Comparison of ENCODE assay signal across 14 cellular contexts in the genomic region with DNA sequence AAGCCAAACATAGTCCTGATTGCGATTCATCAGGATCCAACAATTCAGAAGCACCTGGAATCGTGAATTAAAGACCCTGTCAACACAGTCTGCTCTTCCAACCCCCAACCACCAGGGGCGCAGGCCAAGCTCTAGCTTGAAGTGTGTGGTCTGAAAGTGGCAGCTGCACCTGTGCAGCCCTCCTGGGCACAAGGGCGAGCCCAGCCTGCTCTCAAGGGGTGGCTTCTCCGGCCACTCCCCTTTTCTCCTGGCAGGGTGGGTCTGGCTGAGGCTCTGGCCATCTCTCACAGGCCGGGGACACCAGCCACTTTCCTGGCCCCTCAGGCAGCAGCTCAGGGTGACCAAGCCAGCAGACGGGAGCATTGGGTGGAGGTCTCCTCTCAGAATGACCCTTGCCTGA.
DNase-seq lines count a peak whose midpoint lies in the region; ATAC-seq and TF ChIP-seq lines count a peak whose summit lies in the region.
"Had no signal": no experiment of that assay in that cellular context is flagged by ENCODE, and none has a peak within 500 bp of the region (broad histone marks: within the 10 kb centered on the region; RNA-seq: fewer than 3 reads in every experiment).

No MANE protein-coding gene starts in this region.

- intact Hi-C loops in tibial artery (cut with DNase I; ENCODE audit: low total_unique reads): no loop called here

- peaks cover 24 to 73% (median 29%) of the 10 kb centered on the region in 3 donors for H3K36me3 ChIP-seq in tibial artery

- H3K27me3 Mint-ChIP-seq in T-helper 17 cell: no peaks in the 10 kb centered on the region
- no peaks in the 10 kb centered on the region for H3K27me3 Mint-ChIP-seq in activated T-cell treated with anti-CD3 and anti-CD28 coated beads, Interleukin-2, amount 50 U/mL, for 72 hours (ENCODE audit: low read depth)
- H3K27me3 Mint-ChIP-seq: activated naive CD8-positive, alpha-beta T cell treated with anti-CD3 and anti-CD28 coated beads, Interleukin-2, amount 10 ng/mL, durations not matched to agents 7 days and 5 days; stimulated activated naive CD8-positive, alpha-beta T cell treated with anti-CD3 and anti-CD28 coated beads, Interleukin-15, Interleukin-2, amounts not matched to agents 100 ng/mL and 50 ng/mL, for 24 hours had no signal

- ATAC-seq in T-helper 17 cell: peak; percentile 48
- ATAC-seq in activated T-cell treated with anti-CD3 and anti-CD28 coated beads, Interleukin-2, amount 50 U/mL, for 72 hours (replicated peaks in 1 of 2): no peak

- H3K27me3 ChIP-seq in tibial artery: no peaks in the 10 kb centered on the region

- H3K9me3 Mint-ChIP-seq in activated T-cell treated with anti-CD3 and anti-CD28 coated beads, Interleukin-2, amount 50 U/mL, for 72 hours: no peaks in the 10 kb centered on the region
- H3K9me3 Mint-ChIP-seq: activated naive CD8-positive, alpha-beta T cell treated with anti-CD3 and anti-CD28 coated beads, Interleukin-2, amount 10 ng/mL, durations not matched to agents 7 days and 5 days; stimulated activated naive CD8-positive, alpha-beta T cell treated with anti-CD3 and anti-CD28 coated beads, Interleukin-15, Interleukin-2, amounts not matched to agents 100 ng/mL and 50 ng/mL, for 24 hours; T-helper 2 cell treated with Interferon-gamma antibody and Interleukin-4, amounts not matched to agents 5 μg/mL and 100 μg/mL, for 36 hours had no signal

- no peak overlapping the region for H3K4me3 Mint-ChIP-seq in T-helper 17 cell
- H3K4me3 Mint-ChIP-seq in activated T-cell treated with anti-CD3 and anti-CD28 coated beads, Interleukin-2, amount 50 U/mL, for 72 hours: no peak overlapping the region
- H3K4me3 Mint-ChIP-seq: activated naive CD8-positive, alpha-beta T cell treated with anti-CD3 and anti-CD28 coated beads, Interleukin-2, amount 10 ng/mL, durations not matched to agents 7 days and 5 days; stimulated activated naive CD8-positive, alpha-beta T cell treated with anti-CD3 and anti-CD28 coated beads, Interleukin-15, Interleukin-2, amounts not matched to agents 100 ng/mL and 50 ng/mL, for 24 hours; T-helper 2 cell treated with Interferon-gamma antibody and Interleukin-4, amounts not matched to agents 5 μg/mL and 100 μg/mL, for 36 hours had no signal

- CTCF ChIA-PET in AG04449 (lab: Yijun Ruan, JAX): interaction anchor here (1.4 to 3.1 kb wide), 8 partner anchors 8 to 274 kb away, joined by 4 to 22 read pairs (median 7); no protein-coding TSS in a partner anchor

- H3K4me3 ChIP-seq in AG04449 (ENCODE audit: low read depth, low read length): no peak overlapping the region
- H3K4me3 ChIP-seq in tibial artery: no peak overlapping the region
- H3K4me3 ChIP-seq: prostate gland had no signal

- peaks cover 14% of the 10 kb centered on the region for H3K4me1 Mint-ChIP-seq in T-helper 17 cell
- H3K4me1 Mint-ChIP-seq in activated T-cell treated with anti-CD3 and anti-CD28 coated beads, Interleukin-2, amount 50 U/mL, for 72 hours (ENCODE audit: low read depth): peaks cover 41% of the 10 kb centered on the region
- H3K4me1 Mint-ChIP-seq: activated naive CD8-positive, alpha-beta T cell treated with anti-CD3 and anti-CD28 coated beads, Interleukin-2, amount 10 ng/mL, durations not matched to agents 7 days and 5 days had no signal

- POLR2A ChIA-PET in AG04449 (lab: Yijun Ruan, JAX): no interaction called here

- TF ChIP-seq CTCF in AG04449 (IDR thresholded peaks at IDR 0.05; ENCODE audit: insufficient read depth, low read length, missing control alignments): peak; percentile 42
- peak; percentile 78 for TF ChIP-seq CTCF in GM12872 (IDR thresholded peaks at IDR 0.05; ENCODE audit: insufficient read depth, low read depth, low read length)
- TF ChIP-seq CTCF in tibial artery (IDR thresholded peaks at IDR 0.05): no peak

- no peaks in the 10 kb centered on the region for H3K36me3 Mint-ChIP-seq in T-helper 17 cell (ENCODE audit: low read depth)
- peaks cover 8 to 18% of the 10 kb centered on the region in 2 donors for H3K36me3 Mint-ChIP-seq in activated T-cell treated with anti-CD3 and anti-CD28 coated beads, Interleukin-2, amount 50 U/mL, for 72 hours (ENCODE audit: insufficient read depth in 2 of 2)

- H3K9me3 ChIP-seq in T-helper 17 cell (ENCODE audit: control insufficient read depth, low read length, poor library complexity, severe bottlenecking) (no peaks in the 10 kb centered on the region), tibial artery (no peaks in the 10 kb centered on the region)
- H3K9me3 ChIP-seq: prostate gland had no signal

- H3K27ac Mint-ChIP-seq in T-helper 17 cell: no peak overlapping the region
- no peak overlapping the region for H3K27ac Mint-ChIP-seq in activated T-cell treated with anti-CD3 and anti-CD28 coated beads, Interleukin-2, amount 50 U/mL, for 72 hours
- H3K27ac Mint-ChIP-seq: activated naive CD8-positive, alpha-beta T cell treated with anti-CD3 and anti-CD28 coated beads, Interleukin-2, amount 10 ng/mL, durations not matched to agents 7 days and 5 days; stimulated activated naive CD8-positive, alpha-beta T cell treated with anti-CD3 and anti-CD28 coated beads, Interleukin-15, Interleukin-2, amounts not matched to agents 100 ng/mL and 50 ng/mL, for 24 hours; T-helper 2 cell treated with Interferon-gamma antibody and Interleukin-4, amounts not matched to agents 5 μg/mL and 100 μg/mL, for 36 hours had no signal

- peaks cover 0 to 36% (median 14%) of the 10 kb centered on the region in 4 donors for H3K4me1 ChIP-seq in tibial artery

- DNase-seq in AG04449 (ENCODE audit: low read depth, low spot score) (no peak), T-helper 17 cell (no peak), iPS-NIHi11 (ENCODE audit: low spot score) (peak; percentile 69), NCI-H2171 (lab: John Stamatoyannopoulos, UW) (no peak), tibial artery (no peak)
- DNase-seq in stimulated activated CD8-positive, alpha-beta memory T cell treated with anti-CD3 and anti-CD28 coated beads, Interleukin-4, amount 100 ng/mL, for 48 hours: no peak
- DNase-seq in activated T-cell treated with anti-CD3 and anti-CD28 coated beads, Interleukin-2, amount 50 U/mL, for 72 hours: no peak
- DNase-seq: activated naive CD8-positive, alpha-beta T cell treated with anti-CD3 and anti-CD28 coated beads, Interleukin-2, amount 10 ng/mL, durations not matched to agents 7 days and 5 days; GDM1; KG1 had no signal

- peak overlapping the region in 1 of 2 donors; percentile 33 for H3K27ac ChIP-seq in tibial artery

Comparison
In these comparisons a context has a peak if more than half of its experiments do, and no peak if none do; other contexts are left out.
1. CTCF ChIP-seq: peak in AG04449 (single experiment) and GM12872 (single experiment); none in tibial artery (0 of 2).